ENCODE assay signal across 10 cellular contexts in genomic region chr18:58584219-58585127, GRCh38. TPM values are rescaled to one million over a fixed set of nuclear protein-coding genes. Genes with fewer than 3 reads are reported as not detected.
DNase-seq lines count a peak whose midpoint lies in the region; ATAC-seq and TF ChIP-seq lines count a peak whose summit lies in the region.
"Had no signal": no experiment of that assay in that cellular context is flagged by ENCODE, and none has a peak within 500 bp of the region (broad histone marks: within the 10 kb centered on the region; RNA-seq: fewer than 3 reads in every experiment).

No MANE protein-coding gene starts in this region.

- H3K27ac Mint-ChIP-seq in activated CD8-positive, alpha-beta memory T cell treated with anti-CD3 and anti-CD28 coated beads, Interleukin-2, amount 10 ng/mL, durations not matched to agents 7 days and 5 days, result no peak overlapping the region

- DNase-seq in cardiac muscle cell (ENCODE audit: low read depth in 1 of 2, low spot score in 1 of 2) (peak; percentile 24 to 58), right cardiac atrium (no peak), SJCRH30 (no peak), fibroblast of villous mesenchyme (ENCODE audit: low read depth) (peak; percentile 29), smooth muscle cell (lab: John Stamatoyannopoulos, UW; ENCODE audit: unreplicated experiment) (no peak), left colon (no peak), OCI-M2 (lab: John Stamatoyannopoulos, UW; ENCODE audit: unreplicated experiment) (no peak)
- no peak for DNase-seq in activated CD8-positive, alpha-beta memory T cell treated with anti-CD3 and anti-CD28 coated beads, Interleukin-2, amount 10 ng/mL, durations not matched to agents 7 days and 5 days
- DNase-seq: AML-193, NCI-H2227 treated with DMSO at 0.1 percent for 48 hours had no signal

- H2AFZ ChIP-seq in smooth muscle cell (ENCODE audit: low read depth), result no peak overlapping the region

- peaks cover 12% of the 10 kb centered on the region for H3K27me3 Mint-ChIP-seq in activated CD8-positive, alpha-beta memory T cell treated with anti-CD3 and anti-CD28 coated beads, Interleukin-2, amount 10 ng/mL, durations not matched to agents 7 days and 5 days

- no peak for ATAC-seq in right cardiac atrium
- ATAC-seq in left colon, result no peak
- no peak for ATAC-seq in activated CD8-positive, alpha-beta memory T cell treated with anti-CD3 and anti-CD28 coated beads, Interleukin-2, amount 10 ng/mL, durations not matched to agents 7 days and 5 days

- peaks cover 31% of the 10 kb centered on the region for H3K36me3 ChIP-seq in cardiac muscle cell
- no peaks in the 10 kb centered on the region for H3K36me3 ChIP-seq in SJCRH30
- H3K36me3 ChIP-seq in smooth muscle cell (ENCODE audit: low read depth), result no peaks in the 10 kb centered on the region

- no peaks in the 10 kb centered on the region for H4K20me1 ChIP-seq in smooth muscle cell (ENCODE audit: low read depth)

- peak overlapping the region; percentile 78 for H3K4me2 ChIP-seq in smooth muscle cell

- TF ChIP-seq CTCF in cardiac muscle cell (IDR thresholded peaks at IDR 0.05; ENCODE audit: low read depth, low read length) (no peak), fibroblast of villous mesenchyme (IDR thresholded peaks at IDR 0.05; ENCODE audit: insufficient read depth, low read depth, low read length) (no peak), smooth muscle cell (IDR thresholded peaks at IDR 0.05; ENCODE audit: borderline replicate concordance, insufficient read depth, poor library complexity, severe bottlenecking) (no peak)

- H3K27ac ChIP-seq in cardiac muscle cell (peak overlapping the region; percentile 96), right cardiac atrium (ENCODE audit: low read length) (no peak overlapping the region), SJCRH30 (peak overlapping the region; percentile 42), smooth muscle cell (ENCODE audit: low read depth) (peak overlapping the region; percentile 78)

- H3K79me2 ChIP-seq in smooth muscle cell (ENCODE audit: low read depth), result no peaks in the 10 kb centered on the region

- H3K4me3 Mint-ChIP-seq in activated CD8-positive, alpha-beta memory T cell treated with anti-CD3 and anti-CD28 coated beads, Interleukin-2, amount 10 ng/mL, durations not matched to agents 7 days and 5 days, result no peak overlapping the region

- peaks cover 27% of the 10 kb centered on the region for H3F3A ChIP-seq in smooth muscle cell (ENCODE audit: low read depth)

- H3K27me3 ChIP-seq in cardiac muscle cell, result no peaks in the 10 kb centered on the region
- H3K27me3 ChIP-seq in right cardiac atrium (ENCODE audit: control insufficient read depth, insufficient read depth), result no peaks in the 10 kb centered on the region
- no peaks in the 10 kb centered on the region for H3K27me3 ChIP-seq in SJCRH30
- H3K27me3 ChIP-seq in smooth muscle cell (ENCODE audit: low read depth), result no peaks in the 10 kb centered on the region

- no peaks in the 10 kb centered on the region for H3K4me1 Mint-ChIP-seq in activated CD8-positive, alpha-beta memory T cell treated with anti-CD3 and anti-CD28 coated beads, Interleukin-2, amount 10 ng/mL, durations not matched to agents 7 days and 5 days

- H3K4me3 ChIP-seq in cardiac muscle cell (no peak overlapping the region), right cardiac atrium (ENCODE audit: low read length) (no peak overlapping the region), SJCRH30 (no peak overlapping the region), fibroblast of villous mesenchyme (ENCODE audit: low read depth, low read length) (no peak overlapping the region), smooth muscle cell (no peak overlapping the region)

- CTCF ChIA-PET in activated CD8-positive, alpha-beta memory T cell treated with anti-CD3 and anti-CD28 coated beads, Interleukin-2, amount 10 ng/mL, durations not matched to agents 7 days and 5 days (lab: Charles Lee), result no interaction called here

- H3K4me1 ChIP-seq in cardiac muscle cell (ENCODE audit: low read depth) (peaks cover 42% of the 10 kb centered on the region), right cardiac atrium (ENCODE audit: control insufficient read depth, insufficient read depth, low read length) (peaks cover 4% of the 10 kb centered on the region), SJCRH30 (peaks cover 12% of the 10 kb centered on the region), smooth muscle cell (ENCODE audit: low read depth) (peaks cover 40% of the 10 kb centered on the region)

- WGBS in right cardiac atrium, result 43% methylated on average over 8 of the region's 8 CpGs
- 11% methylated on average over 8 of the region's 8 CpGs for WGBS in smooth muscle cell (ENCODE audit: low lambda C conversion rate)

- peak overlapping the region; percentile 36 for H3K9ac ChIP-seq in smooth muscle cell (ENCODE audit: low read depth)

- H3K9me3 Mint-ChIP-seq in activated CD8-positive, alpha-beta memory T cell treated with anti-CD3 and anti-CD28 coated beads, Interleukin-2, amount 10 ng/mL, durations not matched to agents 7 days and 5 days (ENCODE audit: low read depth), result peaks cover 2% of the 10 kb centered on the region

- intact Hi-C loops in right cardiac atrium (cut with DNase I), result no loop called here
- intact Hi-C loops in left colon (cut with DNase I, micrococcal nuclease), result no loop called here

- H3K9me3 ChIP-seq in cardiac muscle cell (ENCODE audit: low read depth), result peaks cover 4% of the 10 kb centered on the region
- H3K9me3 ChIP-seq in right cardiac atrium (ENCODE audit: control insufficient read depth, low read length), result peaks cover 2% of the 10 kb centered on the region
- H3K9me3 ChIP-seq in SJCRH30 (replicated peaks), result no peaks in the 10 kb centered on the region
- H3K9me3 ChIP-seq in smooth muscle cell (replicated peaks; ENCODE audit: low read depth), result peaks cover 3% of the 10 kb centered on the region

- H3K36me3 Mint-ChIP-seq in activated CD8-positive, alpha-beta memory T cell treated with anti-CD3 and anti-CD28 coated beads, Interleukin-2, amount 10 ng/mL, durations not matched to agents 7 days and 5 days, result no peaks in the 10 kb centered on the region

RNA-seq across cellular contexts. Expression of gene ALPK2, which starts 44.4 kb away (rescaled TPM):
- total RNA-seq in cardiac muscle cell (225 and 367 TPM in 2 replicates), right cardiac atrium (100 to 1,000 TPM; 145 to 271 (median 232) TPM), fibroblast of villous mesenchyme (158 and 237 TPM in 2 replicates), smooth muscle cell (39.0 and 42.1 TPM in 2 replicates), left colon (under 1 TPM in 1 of 2 donors, not detected in 1; 0.15 TPM)
- polyA plus RNA-seq in cardiac muscle cell (110 and 152 TPM in 2 replicates), right cardiac atrium (48.0 TPM), smooth muscle cell (9.3 and 13.2 TPM in 2 replicates)
- 1.2 and 1.4 TPM in 2 replicates for total RNA-seq in SJCRH30 (2014; rRNA removed; shearing (Covaris generic))
- total RNA-seq in activated CD8-positive, alpha-beta memory T cell treated with anti-CD3 and anti-CD28 coated beads, Interleukin-2, amount 10 ng/mL, durations not matched to agents 7 days and 5 days, result under 1 TPM in 1 of 2 experiments, not detected in 1; 0.33 TPM

Comparison
In these comparisons a context has a peak if more than half of its experiments do, and no peak if none do; other contexts are left out.
1. DNase-seq: peak in cardiac muscle cell (2 of 2) and fibroblast of villous mesenchyme (single experiment); none in right cardiac atrium (0 of 3), SJCRH30 (0 of 2), smooth muscle cell (single experiment), left colon (0 of 2), OCI-M2 (single experiment) and activated CD8-positive, alpha-beta memory T cell treated with anti-CD3 and anti-CD28 coated beads, Interleukin-2, amount 10 ng/mL, durations not matched to agents 7 days and 5 days (single experiment).
2. RNA of gene ALPK2, which starts 44.4 kb away (total RNA-seq): 225 to 367 TPM in cardiac muscle cell, 158 to 237 TPM in fibroblast of villous mesenchyme, 145 to 271 TPM in right cardiac atrium and 39.0 to 42.1 TPM in smooth muscle cell; 1.2 to 1.4 TPM in SJCRH30, 0.33 TPM in activated CD8-positive, alpha-beta memory T cell treated with anti-CD3 and anti-CD28 coated beads, Interleukin-2, amount 10 ng/mL, durations not matched to agents 7 days and 5 days and 0.15 TPM in left colon; every median in the first group is over 10 times any median in the second.